15 cellular contexts compared by ENCODE assay signal in the genomic region with DNA sequence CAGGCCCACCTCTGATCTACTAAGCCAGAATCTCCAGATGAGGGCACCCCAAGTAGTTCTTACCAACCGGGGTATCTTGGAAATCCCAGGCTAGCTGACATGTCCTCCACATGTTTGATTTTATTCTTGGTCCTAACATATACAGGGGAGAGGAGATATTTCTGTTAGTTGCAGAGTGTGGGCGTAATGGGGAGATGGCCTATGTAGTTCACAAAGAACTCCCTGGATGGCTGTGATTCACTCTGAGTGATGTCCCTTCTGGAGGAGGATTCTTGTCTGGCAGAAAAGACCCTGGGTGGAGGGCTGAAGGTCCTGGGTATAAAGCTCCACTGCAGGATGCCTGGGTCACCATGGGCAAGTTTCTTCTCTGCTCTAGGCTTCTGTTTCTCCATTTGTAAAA. TPM values are rescaled to one million over a fixed set of nuclear protein-coding genes. Genes with fewer than 3 reads are reported as not detected.
DNase-seq lines count a peak whose midpoint lies in the region; ATAC-seq and TF ChIP-seq lines count a peak whose summit lies in the region.
"Had no signal": no experiment of that assay in that cellular context is flagged by ENCODE, and none has a peak within 500 bp of the region (broad histone marks: within the 10 kb centered on the region; RNA-seq: fewer than 3 reads in every experiment).

No MANE protein-coding gene starts in this region.

- POLR2A ChIA-PET in A673 (lab: Charles Lee; ENCODE audit: low non-redundant PET) = no interaction called here

- no peaks in the 10 kb centered on the region for H3K9me3 ChIP-seq in A673 (ENCODE audit: low read depth, low read length, poor library complexity, severe bottlenecking)
- H3K9me3 ChIP-seq in GM23248 (ENCODE audit: low read depth) = no peaks in the 10 kb centered on the region
- H3K9me3 ChIP-seq: A549 had no signal

- no peaks in the 10 kb centered on the region; the same call in 1 of the 2 replicates for H3K79me2 ChIP-seq in GM23248 (ENCODE audit: insufficient read depth)
- no peaks in the 10 kb centered on the region for H3K79me2 ChIP-seq in KMS-11 (ENCODE audit: insufficient read depth, low read depth)

- H3K9ac ChIP-seq in GM23248 = peak overlapping the region; percentile 44; the same call in 1 of the 2 replicates
- H3K9ac ChIP-seq in KMS-11 = peak overlapping the region; percentile 58; the same call in 1 of the 2 replicates

- 95 to 98% methylated on average over 2 of the region's 2 CpGs for WGBS in GM23248 (ENCODE audit: low coverage in 1 of 2, low lambda C conversion rate in 2 of 2, missing lambda C conversion rate in 2 of 2), 2 experiments

- H3K36me3 ChIP-seq in A673 (ENCODE audit: insufficient read depth, low read length, poor library complexity, severe bottlenecking) (peaks cover 32% of the 10 kb centered on the region), GM23248 (ENCODE audit: low read depth) (peaks cover 5% of the 10 kb centered on the region; the same call in 1 of the 2 replicates), KMS-11 (ENCODE audit: insufficient read depth) (no peaks in the 10 kb centered on the region)

- DNase-seq in A673 (ENCODE audit: low spot score) (no peak), GM23248 (peak; percentile 61), iris pigment epithelial cell (ENCODE audit: low read depth) (peak; percentile 19), activated gamma-delta T cell (lab: John Stamatoyannopoulos, UW) (no peak), hippocampal formation (lab: John Stamatoyannopoulos, UW) (no peak)
- DNase-seq: CD8-positive, alpha-beta T cell; COR-L47; DMS153; EL had no signal

- CTCF ChIA-PET in A673 (lab: Charles Lee) = no interaction called here

- H4K20me1 ChIP-seq in GM23248 (ENCODE audit: insufficient read depth) = no peaks in the 10 kb centered on the region
- no peaks in the 10 kb centered on the region for H4K20me1 ChIP-seq in KMS-11 (ENCODE audit: insufficient read depth)

- peaks cover 22% of the 10 kb centered on the region; the same call in 1 of the 2 replicates for H3F3A ChIP-seq in GM23248 (ENCODE audit: insufficient read depth)

- TF ChIP-seq CTCF in A673 (conservative IDR thresholded peaks at IDR 0.05; ENCODE audit: low read depth, low read length) (no peak), KMS-11 (conservative IDR thresholded peaks at IDR 0.05; ENCODE audit: low read depth, low read length) (no peak)

- H3K4me2 ChIP-seq in GM23248 (ENCODE audit: unreplicated experiment) (no peak overlapping the region), KMS-11 (peak overlapping the region; percentile 77; the same call in 1 of the 2 replicates)
- H3K4me2 ChIP-seq: A549 had no signal

- intact Hi-C loops in A673 (cut with micrococcal nuclease; ENCODE audit: unreplicated experiment) = no loop called here

- H3K27me3 ChIP-seq in A673 (replicated peaks; ENCODE audit: insufficient read depth, low read depth, low read length, poor library complexity) = no peaks in the 10 kb centered on the region
- no peaks in the 10 kb centered on the region for H3K27me3 ChIP-seq in GM23248 (replicated peaks; ENCODE audit: insufficient read depth)
- no peaks in the 10 kb centered on the region for H3K27me3 ChIP-seq in KMS-11 (ENCODE audit: insufficient read depth, low read depth)

- no TSS peak for BruUV-seq in A673 (replicated peaks; lab: Mats Ljungman, UMichigan)

- H2AFZ ChIP-seq in GM23248 (no peak overlapping the region), KMS-11 (ENCODE audit: low read depth) (no peak overlapping the region)

- H3K4me1 ChIP-seq in A673 (ENCODE audit: insufficient read depth, low read length, poor library complexity, severe bottlenecking) = peaks cover 8% of the 10 kb centered on the region
- peaks cover 26% of the 10 kb centered on the region for H3K4me1 ChIP-seq in GM23248 (ENCODE audit: insufficient read depth)
- peaks cover 56% of the 10 kb centered on the region for H3K4me1 ChIP-seq in KMS-11 (ENCODE audit: low read depth, poor library complexity, severe bottlenecking)
- H3K4me1 ChIP-seq: A549 had no signal

- H3K9me2 ChIP-seq in GM23248 (ENCODE audit: insufficient read depth) = no peaks in the 10 kb centered on the region

- ATAC-seq in HG02870 (IDR thresholded peaks at IDR 0.05; ENCODE audit: unreplicated experiment) (no peak), GM18873 (IDR thresholded peaks at IDR 0.05; ENCODE audit: low FRiP score, unreplicated experiment) (no peak)
- ATAC-seq: A549; CD8-positive, alpha-beta T cell; HCT116; HepG2 had no signal

- peak overlapping the region; percentile 24 for H3K27ac ChIP-seq in A673 (ENCODE audit: low read depth, low read length, poor library complexity, severe bottlenecking)
- H3K27ac ChIP-seq in GM23248 = peak overlapping the region; percentile 56
- peak overlapping the region; percentile 97 for H3K27ac ChIP-seq in KMS-11
- H3K27ac ChIP-seq: A549 had no signal

- no peak overlapping the region for H3K4me3 ChIP-seq in A673 (ENCODE audit: low read depth, low read length, poor library complexity, severe bottlenecking)
- H3K4me3 ChIP-seq in GM23248 = no peak overlapping the region
- no peak overlapping the region for H3K4me3 ChIP-seq in KMS-11 (IDR thresholded peaks at IDR 0.05; ENCODE audit: insufficient read depth, low read depth, low read length)
- H3K4me3 ChIP-seq: A549 had no signal

- in situ Hi-C loops in GM23248 (cut with MboI) = no loop called here

RNA-seq across cellular contexts. Expression of gene MECR, which starts 13.1 kb away (rescaled TPM):
- total RNA-seq in A673 (2021) = 39.0 and 39.3 TPM in 2 replicates
- 19.1 and 23.6 TPM in 2 replicates for total RNA-seq in GM23248 (2014; rRNA removed; shearing (Covaris generic))
- polyA plus RNA-seq in GM23248 (2016; fragmentation: Nextera tagmentation; extraction: Ambion mirVana) = 43.3 and 48.2 TPM in 2 replicates

RNA-seq across cellular contexts. Expression of gene PTPRU, which starts 18.7 kb away (rescaled TPM):
- total RNA-seq in A673 (2021) = 6.8 and 15.6 TPM in 2 replicates
- total RNA-seq in GM23248 (2014; rRNA removed; shearing (Covaris generic)) = 16.8 and 18.0 TPM in 2 replicates
- polyA plus RNA-seq in GM23248 (2016; fragmentation: Nextera tagmentation; extraction: Ambion mirVana) = 6.0 and 6.2 TPM in 2 replicates

RNA-seq across cellular contexts. Expression of gene SRSF4, which starts 35.9 kb away (rescaled TPM):
- total RNA-seq in A673 (2021) = 104 and 116 TPM in 2 replicates
- 36.3 and 45.0 TPM in 2 replicates for total RNA-seq in GM23248 (2014; rRNA removed; shearing (Covaris generic))
- polyA plus RNA-seq in GM23248 (2016; fragmentation: Nextera tagmentation; extraction: Ambion mirVana) = 60.8 and 65.6 TPM in 2 replicates

Comparison
In these comparisons a context has a peak if more than half of its experiments do, and no peak if none do; other contexts are left out.
1. DNase-seq: peak in GM23248 (single experiment) and iris pigment epithelial cell (single experiment); none in A673 (single experiment), activated gamma-delta T cell (single experiment) and hippocampal formation (0 of 2).
2. H3K27ac ChIP-seq: peak in every context shown above with its lines; median percentile 97 in KMS-11; 56 in GM23248; 24 in A673.